Comparison of ENCODE assay signal across 13 cellular contexts in genomic region chr16:10868089-10868488, GRCh38. TPM values are rescaled to one million over a fixed set of nuclear protein-coding genes. Genes with fewer than 3 reads are reported as not detected.
A peak's percentile ranks its signal among the peaks of the same experiment; 100 is the strongest.
DNase-seq lines count a peak whose midpoint lies in the region; ATAC-seq and TF ChIP-seq lines count a peak whose summit lies in the region.
"Had no signal": no experiment of that assay in that cellular context is flagged by ENCODE, and none has a peak within 500 bp of the region (broad histone marks: within the 10 kb centered on the region; RNA-seq: fewer than 3 reads in every experiment).

No MANE protein-coding gene starts in this region.

- no peaks in the 10 kb centered on the region for H3K9me3 Mint-ChIP-seq in memory B cell
- H3K9me3 Mint-ChIP-seq: activated T-cell treated with anti-CD3 and anti-CD28 coated beads, Interleukin-2, amount 50 U/mL, for 72 hours had no signal

- TF ChIP-seq POLR2A in Peyer's patch (IDR thresholded peaks at IDR 0.05) (no peak), uterus (IDR thresholded peaks at IDR 0.05) (no peak)

- peak overlapping the region; percentile 51 to 55 for H3K27ac ChIP-seq in right atrium auricular region
- peak overlapping the region in 3 of 4 donors; percentile 36 to 77 (median 47) for H3K27ac ChIP-seq in Peyer's patch
- H3K27ac ChIP-seq in uterus: peak overlapping the region; percentile 27 to 39
- H3K27ac ChIP-seq: SJSA1 had no signal

- H3K27me3 ChIP-seq in right atrium auricular region: no peaks in the 10 kb centered on the region
- no peaks in the 10 kb centered on the region for H3K27me3 ChIP-seq in Peyer's patch
- H3K27me3 ChIP-seq in uterus: no peaks in the 10 kb centered on the region

- intact Hi-C loops in cardiac septum (cut with DNase I) (no loop called here), uterus (cut with DNase I; ENCODE audit: low total_unique reads) (no loop called here)

- ATAC-seq in memory B cell (ENCODE audit: low read depth) (no peak), GM18907 (IDR thresholded peaks at IDR 0.05; ENCODE audit: unreplicated experiment) (no peak)
- ATAC-seq: activated T-cell treated with anti-CD3 and anti-CD28 coated beads, Interleukin-2, amount 50 U/mL, for 72 hours had no signal

- H3K9me3 ChIP-seq in right atrium auricular region (no peaks in the 10 kb centered on the region), Peyer's patch (no peaks in the 10 kb centered on the region), uterus (no peaks in the 10 kb centered on the region)
- H3K9me3 ChIP-seq: SJSA1 had no signal

- DNase-seq in right atrium auricular region (ENCODE audit: low spot score): no peak
- DNase-seq in cardiac septum (ENCODE audit: low spot score): no peak
- peak in 1 of 3 donors; percentile 31 for DNase-seq in Peyer's patch
- no peak for DNase-seq in memory B cell (ENCODE audit: low spot score in 2 of 2)
- DNase-seq in uterus: no peak
- DNase-seq in DMS79 treated with DMSO at 0.1 percent for 48 hours (lab: John Stamatoyannopoulos, UW): no peak
- DNase-seq in A172 (ENCODE audit: low spot score): no peak
- DNase-seq: activated T-cell treated with anti-CD3 and anti-CD28 coated beads, Interleukin-2, amount 50 U/mL, for 72 hours; NK-92 treated with Interleukin-12 subunit alpha and Interleukin-12 subunit beta, amount 100 ng/mL, for 24 hours; small intestine had no signal

- H3K27ac Mint-ChIP-seq in memory B cell: peak overlapping the region; percentile 94
- H3K27ac Mint-ChIP-seq: activated T-cell treated with anti-CD3 and anti-CD28 coated beads, Interleukin-2, amount 50 U/mL, for 72 hours had no signal

- H3K4me1 ChIP-seq in right atrium auricular region: peaks cover 0 to 32% of the 10 kb centered on the region in 2 donors
- peaks cover 4 to 39% (median 25%) of the 10 kb centered on the region in 4 donors for H3K4me1 ChIP-seq in Peyer's patch
- no peaks in the 10 kb centered on the region for H3K4me1 ChIP-seq in uterus

- TF ChIP-seq CTCF in right atrium auricular region (IDR thresholded peaks at IDR 0.05): no peak
- TF ChIP-seq CTCF in Peyer's patch (IDR thresholded peaks at IDR 0.05): no peak
- no peak for TF ChIP-seq CTCF in uterus (IDR thresholded peaks at IDR 0.05)

- H3K27me3 Mint-ChIP-seq in memory B cell: no peaks in the 10 kb centered on the region

- no peaks in the 10 kb centered on the region for H3K36me3 ChIP-seq in right atrium auricular region
- H3K36me3 ChIP-seq in Peyer's patch: no peaks in the 10 kb centered on the region
- no peaks in the 10 kb centered on the region for H3K36me3 ChIP-seq in uterus
- H3K36me3 ChIP-seq: SJSA1 had no signal

- peak overlapping the region in 1 of 2 donors; percentile 17 for H3K4me3 ChIP-seq in right atrium auricular region
- H3K4me3 ChIP-seq in Peyer's patch: peak overlapping the region in 1 of 4 donors; percentile 21
- no peak overlapping the region for H3K4me3 ChIP-seq in uterus
- H3K4me3 ChIP-seq: lung, SJSA1 had no signal

- H3K4me1 Mint-ChIP-seq in memory B cell: peaks cover 68% of the 10 kb centered on the region

- peak overlapping the region; percentile 73 for H3K4me3 Mint-ChIP-seq in memory B cell

- peaks cover 10% of the 10 kb centered on the region for H3K36me3 Mint-ChIP-seq in memory B cell

RNA-seq across cellular contexts. Expression of gene CIITA, which starts 8.9 kb away (rescaled TPM):
- total RNA-seq in right atrium auricular region (1 to 10 TPM; 3.2 to 3.4 TPM), cardiac septum (7.2 TPM), Peyer's patch (100 to 1,000 TPM in 1 of 4 donors, 10 to 100 TPM in 3; 27.7 to 107 (median 60.9) TPM), uterus (10 to 100 TPM in 2 of 4 donors, 1 to 10 TPM in 2; 7.1 to 48.3 (median 18.8) TPM)
- 0.07 TPM in 1 of 2 replicates, not detected in the other for total RNA-seq in A172 (2014; rRNA removed; shearing (Covaris generic))

RNA-seq across cellular contexts. Expression of gene TVP23A, which starts 49.5 kb away (rescaled TPM):
- total RNA-seq in right atrium auricular region (under 1 TPM; 0.30 to 0.83 TPM), cardiac septum (0.13 TPM), Peyer's patch (1 to 10 TPM in 2 of 4 donors, not detected in 2; 1.1 to 3.3 TPM), uterus (1 to 10 TPM in 2 of 4 donors, under 1 TPM in 1, not detected in 1; 0.29 to 8.0 (median 7.6) TPM)
- not detected in 2 replicates for total RNA-seq in A172 (2014; rRNA removed; shearing (Covaris generic))
- total RNA-seq: SJSA1 had no signal
